ENCODE assay signal across 28 cellular contexts in genomic region chr15:61146643-61147230, GRCh38.
DNase-seq lines count a peak whose midpoint lies in the region; ATAC-seq, FAIRE-seq and TF ChIP-seq lines count a peak whose summit lies in the region.
"Had no signal": no experiment of that assay in that cellular context is flagged by ENCODE, and none has a peak within 500 bp of the region (broad histone marks: within the 10 kb centered on the region; RNA-seq: fewer than 3 reads in every experiment).

No MANE protein-coding gene starts in this region.

- no peaks in the 10 kb centered on the region; the same call in 1 of the 2 replicates for H3K23me2 ChIP-seq in H1 (ENCODE audit: low read depth, low read length)

- H3K27ac Mint-ChIP-seq in stimulated activated naive B cell treated with anti-CD40 and anti-IgM and Interleukin-4, amounts not matched to agents 10 μg/mL and 1 μg/mL and 100 μg/mL, for 72 hours: no peak overlapping the region
- H3K27ac Mint-ChIP-seq: activated CD4-positive, alpha-beta T cell treated with anti-CD3 and anti-CD28 coated beads, Interleukin-2, amount 10 ng/mL, durations not matched to agents 24 days and 14 days; activated naive CD8-positive, alpha-beta T cell treated with anti-CD3 and anti-CD28 coated beads, Interleukin-2, amount 10 ng/mL, durations not matched to agents 7 days and 5 days; CD4-positive, alpha-beta memory T cell; dendritic cell treated with granulocyte-macrophage colony-stimulating factor and Interleukin-4, amounts not matched to agents 40 ng/mL and 50 ng/mL, for 4 days had no signal

- no peak overlapping the region for H2AFZ ChIP-seq in H1 (ENCODE audit: low read length)
- H2AFZ ChIP-seq in neuronal stem cell (ENCODE audit: low read length): peak overlapping the region; percentile 42

- H2BK12ac ChIP-seq in H1 (ENCODE audit: low read depth, low read length) (0 out of 2 replicates have a peak overlapping the region, but pooled peaks have one; percentile 53), neuronal stem cell (ENCODE audit: low read length) (peak overlapping the region; percentile 65)

- no peak for FAIRE-seq in H1 (lab: Jason Lieb, UNC)

- 73% methylated on average over 8 of the region's 9 CpGs; no CpG with 5 or more reads in 1 of the 2 experiments for WGBS in H1 (ENCODE audit: extremely low coverage in 1 of 2, insufficient coverage in 1 of 2, insufficient read length in 1 of 2, insufficient replicate concordance in 2 of 2, low coverage in 1 of 2, low lambda C conversion rate in 2 of 2, missing lambda C conversion rate in 1 of 2), 2 experiments
- no CpG with 5 or more reads among the region's 9 CpGs for WGBS in neuronal stem cell (ENCODE audit: extremely low coverage in 2 of 2, insufficient read length in 2 of 2, insufficient replicate concordance in 1 of 2), 2 donors

- H2BK120ac ChIP-seq in H1 (replicated peaks; ENCODE audit: low read depth, low read length): no peak overlapping the region
- H2BK120ac ChIP-seq in neuronal stem cell (ENCODE audit: low read depth, low read length): no peak overlapping the region

- no peak overlapping the region; the same call in 1 of the 2 replicates for H2BK20ac ChIP-seq in H1 (ENCODE audit: low read length)

- no peak for TF ChIP-seq POLR2A in H1 (IDR thresholded peaks at IDR 0.05; ENCODE audit: control extremely low read depth in 1 of 2, low read depth in 2 of 2, low read length in 2 of 2)

- H4K8ac ChIP-seq in H1 (ENCODE audit: extremely low read depth, insufficient read depth, low read length) (no peak overlapping the region), neuronal stem cell (ENCODE audit: low read depth, low read length) (no peak overlapping the region)

- no peaks in the 10 kb centered on the region for H3K9me3 Mint-ChIP-seq in stimulated activated naive B cell treated with anti-CD40 and anti-IgM and Interleukin-4, amounts not matched to agents 10 μg/mL and 1 μg/mL and 100 μg/mL, for 72 hours
- H3K9me3 Mint-ChIP-seq: activated CD4-positive, alpha-beta T cell treated with anti-CD3 and anti-CD28 coated beads, Interleukin-2, amount 10 ng/mL, durations not matched to agents 24 days and 14 days; activated naive CD8-positive, alpha-beta T cell treated with anti-CD3 and anti-CD28 coated beads, Interleukin-2, amount 10 ng/mL, durations not matched to agents 7 days and 5 days; dendritic cell treated with granulocyte-macrophage colony-stimulating factor and Interleukin-4, amounts not matched to agents 40 ng/mL and 50 ng/mL, for 4 days had no signal

- 0 out of 2 replicates have a peak overlapping the region, but pooled peaks have one; percentile 21 for H2BK5ac ChIP-seq in H1 (ENCODE audit: low read depth, low read length)
- H2BK5ac ChIP-seq in neuronal stem cell (ENCODE audit: low read length): no peak overlapping the region

- H3K27ac ChIP-seq in H1 (ENCODE audit: low read depth, low read length) (no peak overlapping the region), neuronal stem cell (replicated peaks; ENCODE audit: low read length) (no peak overlapping the region)
- H3K27ac ChIP-seq: ascending aorta, gastroesophageal sphincter, left ventricle myocardium inferior, Peyer's patch, WERI-Rb-1 had no signal

- no peak overlapping the region for H3K23ac ChIP-seq in H1 (ENCODE audit: insufficient read length)
- no peak overlapping the region for H3K23ac ChIP-seq in neuronal stem cell (ENCODE audit: low read depth, low read length, poor library complexity)

- no peak overlapping the region for H4K5ac ChIP-seq in H1 (ENCODE audit: insufficient read length, low read depth, low read length)

- CTCF ChIA-PET in H1 (lab: Charles Lee; ENCODE audit: partially characterized antibody): interaction anchor here (0.6 to 1.3 kb wide), 5 partner anchors 9 to 1444 kb away, joined by 3 to 4 read pairs (median 3); no protein-coding TSS in a partner anchor

- H3K4me3 ChIP-seq in H1 (ENCODE audit: extremely low read depth in 1 of 4, insufficient read depth in 2 of 4, low read depth in 3 of 4, low read length in 4 of 4) (no peak overlapping the region), neuronal stem cell (ENCODE audit: low read length in 2 of 2) (no peak overlapping the region)
- H3K4me3 ChIP-seq: ascending aorta, gastroesophageal sphincter, left ventricle myocardium inferior, Peyer's patch had no signal

- H3K4me1 Mint-ChIP-seq in stimulated activated naive B cell treated with anti-CD40 and anti-IgM and Interleukin-4, amounts not matched to agents 10 μg/mL and 1 μg/mL and 100 μg/mL, for 72 hours: no peaks in the 10 kb centered on the region
- H3K4me1 Mint-ChIP-seq: activated CD4-positive, alpha-beta T cell treated with anti-CD3 and anti-CD28 coated beads, Interleukin-2, amount 10 ng/mL, durations not matched to agents 24 days and 14 days had no signal

- H3K56ac ChIP-seq in H1 (replicated peaks; ENCODE audit: insufficient read length, low read depth, low read length): no peak overlapping the region

- POLR2A ChIA-PET in H1 (lab: Charles Lee; ENCODE audit: partially characterized antibody): no interaction called here

- H3K4me1 ChIP-seq in H1 (replicated peaks in 1 of 4; ENCODE audit: control insufficient read depth in 3 of 4, insufficient read depth in 4 of 4, low read length in 3 of 4) (peaks cover 2 to 9% (median 5%) of the 10 kb centered on the region in 4 experiments; a peak in 6 of 7 replicates), neuronal stem cell (ENCODE audit: control insufficient read depth in 2 of 2, insufficient read depth in 1 of 2, low read depth in 1 of 2, low read length in 2 of 2) (peaks cover 0 to 8% of the 10 kb centered on the region in 2 donors)
- H3K4me1 ChIP-seq: ascending aorta, gastroesophageal sphincter, left ventricle myocardium inferior, Peyer's patch had no signal

- H3K79me1 ChIP-seq in H1 (ENCODE audit: low read depth, low read length): no peaks in the 10 kb centered on the region
- no peaks in the 10 kb centered on the region for H3K79me1 ChIP-seq in neuronal stem cell (ENCODE audit: low read depth, low read length)

- H3K9me3 ChIP-seq in H1 (ENCODE audit: insufficient read depth in 2 of 2, low read depth in 1 of 2, low read length in 1 of 2) (no peaks in the 10 kb centered on the region), neuronal stem cell (replicated peaks in 1 of 2; ENCODE audit: control insufficient read depth in 2 of 2, insufficient read depth in 1 of 2, low read depth in 1 of 2, low read length in 2 of 2) (no peaks in the 10 kb centered on the region)
- H3K9me3 ChIP-seq: ascending aorta, gastroesophageal sphincter, left ventricle myocardium inferior, Peyer's patch had no signal

- H3K4me3 Mint-ChIP-seq in stimulated activated naive B cell treated with anti-CD40 and anti-IgM and Interleukin-4, amounts not matched to agents 10 μg/mL and 1 μg/mL and 100 μg/mL, for 72 hours: no peak overlapping the region
- H3K4me3 Mint-ChIP-seq: activated CD4-positive, alpha-beta T cell treated with anti-CD3 and anti-CD28 coated beads, Interleukin-2, amount 10 ng/mL, durations not matched to agents 24 days and 14 days; activated naive CD8-positive, alpha-beta T cell treated with anti-CD3 and anti-CD28 coated beads, Interleukin-2, amount 10 ng/mL, durations not matched to agents 7 days and 5 days; CD4-positive, alpha-beta memory T cell; dendritic cell treated with granulocyte-macrophage colony-stimulating factor and Interleukin-4, amounts not matched to agents 40 ng/mL and 50 ng/mL, for 4 days had no signal

- H3K4ac ChIP-seq in H1 (replicated peaks; ENCODE audit: insufficient read length, low read depth, low read length) (no peak overlapping the region), neuronal stem cell (ENCODE audit: low read length) (no peak overlapping the region)

- H4K91ac ChIP-seq in H1 (replicated peaks; ENCODE audit: insufficient read length, low read length) (peak overlapping the region; percentile 52), neuronal stem cell (ENCODE audit: low read depth, low read length, poor library complexity) (no peak overlapping the region)

- H2BK15ac ChIP-seq in H1 (ENCODE audit: low read length): 0 out of 2 replicates have a peak overlapping the region, but pooled peaks have one; percentile 63
- no peak overlapping the region for H2BK15ac ChIP-seq in neuronal stem cell (ENCODE audit: low read length)

- no peaks in the 10 kb centered on the region for H3K36me3 ChIP-seq in H1 (ENCODE audit: control insufficient read depth in 2 of 4, insufficient read depth in 4 of 4, low read length in 3 of 4)
- H3K36me3 ChIP-seq in neuronal stem cell (replicated peaks in 1 of 2; ENCODE audit: control insufficient read depth in 2 of 2, insufficient read depth in 2 of 2, low read length in 2 of 2): no peaks in the 10 kb centered on the region
- H3K36me3 ChIP-seq: ascending aorta, gastroesophageal sphincter, left ventricle myocardium inferior, Peyer's patch, WERI-Rb-1 had no signal

- TF ChIP-seq CTCF in H1 (IDR thresholded peaks at IDR 0.05; ENCODE audit: control extremely low read depth in 1 of 3, insufficient read depth in 1 of 3, low read depth in 1 of 3, low read length in 3 of 3): no peak

- H2AK5ac ChIP-seq in H1 (ENCODE audit: low read depth, low read length) (0 out of 2 replicates have a peak overlapping the region, but pooled peaks have one; percentile 57), neuronal stem cell (ENCODE audit: low read depth, low read length) (no peak overlapping the region)

- no peaks in the 10 kb centered on the region for H4K20me1 ChIP-seq in H1 (replicated peaks in 1 of 2; ENCODE audit: control insufficient read depth in 1 of 2, insufficient read depth in 2 of 2, low read length in 2 of 2)

- H3K18ac ChIP-seq in H1 (ENCODE audit: extremely low read depth, low read length) (no peak overlapping the region), neuronal stem cell (ENCODE audit: low read length) (peak overlapping the region; percentile 41)

- H3K27me3 ChIP-seq in H1 (replicated peaks in 1 of 4; ENCODE audit: control insufficient read depth in 3 of 4, extremely low read depth in 1 of 4, insufficient read depth in 3 of 4, low read length in 3 of 4): no peaks in the 10 kb centered on the region
- no peaks in the 10 kb centered on the region for H3K27me3 ChIP-seq in neuronal stem cell (ENCODE audit: control insufficient read depth in 3 of 3, insufficient read depth in 3 of 3, low read depth in 1 of 3, low read length in 3 of 3)
- H3K27me3 ChIP-seq: ascending aorta, gastroesophageal sphincter, Peyer's patch had no signal

- H3K4me2 ChIP-seq in H1 (ENCODE audit: insufficient read depth in 1 of 2, low read depth in 2 of 2, low read length in 2 of 2) (no peak overlapping the region), neuronal stem cell (ENCODE audit: insufficient read depth, low read length, poor library complexity, severe bottlenecking) (no peak overlapping the region)

- no peak for ATAC-seq in GM21619 (IDR thresholded peaks at IDR 0.05; ENCODE audit: unreplicated experiment)
- no peak for ATAC-seq in stimulated activated naive B cell treated with anti-CD40 and anti-IgM and Interleukin-4, amounts not matched to agents 10 μg/mL and 1 μg/mL and 100 μg/mL, for 72 hours (replicated peaks)
- ATAC-seq: gastroesophageal sphincter had no signal

- DNase-seq in NCI-H2107 treated with DMSO at 0.1 percent for 48 hours (lab: John Stamatoyannopoulos, UW; ENCODE audit: unreplicated experiment) (peak; percentile 67), NCI-H2107 (lab: John Stamatoyannopoulos, UW) (no peak), NCI-H1694 treated with DMSO at 0.1 percent for 48 hours (lab: John Stamatoyannopoulos, UW) (peak; percentile 71), H1 (ENCODE audit: low read depth in 1 of 2, low spot score in 2 of 2) (no peak), neuronal stem cell (ENCODE audit: low spot score) (no peak), NCI-H1436 treated with DMSO at 0.1 percent for 48 hours (lab: John Stamatoyannopoulos, UW) (no peak)
- DNase-seq in stimulated activated naive B cell treated with anti-CD40 and anti-IgM and Interleukin-4, amounts not matched to agents 10 μg/mL and 1 μg/mL and 100 μg/mL, for 72 hours: no peak
- DNase-seq: activated CD4-positive, alpha-beta T cell treated with anti-CD3 and anti-CD28 coated beads, Interleukin-2, amount 10 ng/mL, durations not matched to agents 24 days and 14 days; activated gamma-delta T cell; activated naive CD8-positive, alpha-beta T cell treated with anti-CD3 and anti-CD28 coated beads, Interleukin-2, amount 10 ng/mL, durations not matched to agents 7 days and 5 days; activated T-cell treated with anti-CD3 and anti-CD28 coated beads, Interleukin-2, amount 50 U/mL, for 1 hour; AML-193; CD4-positive, alpha-beta memory T cell; H7; hypothalamus; islet precursor cell; left ventricle myocardium inferior; NCI-H1436; NCI-H446; occipital lobe; Peyer's patch; SIG-M5; stimulated activated naive CD4-positive, alpha-beta T cell treated with Interleukin-2 at 50 U/mL for 16 hours; WERI-Rb-1 had no signal

- H3K9ac ChIP-seq in H1 (replicated peaks in 1 of 4; ENCODE audit: extremely low read depth in 1 of 4, low read depth in 3 of 4, low read length in 3 of 4): no peak overlapping the region
- H3K9ac ChIP-seq in neuronal stem cell (ENCODE audit: low read depth, low read length, poor library complexity): no peak overlapping the region

- H3K14ac ChIP-seq in H1 (ENCODE audit: insufficient read length) (no peak overlapping the region), neuronal stem cell (ENCODE audit: low read length) (no peak overlapping the region)

- H3K36me3 Mint-ChIP-seq in stimulated activated naive B cell treated with anti-CD40 and anti-IgM and Interleukin-4, amounts not matched to agents 10 μg/mL and 1 μg/mL and 100 μg/mL, for 72 hours: no peaks in the 10 kb centered on the region
- H3K36me3 Mint-ChIP-seq: activated naive CD8-positive, alpha-beta T cell treated with anti-CD3 and anti-CD28 coated beads, Interleukin-2, amount 10 ng/mL, durations not matched to agents 7 days and 5 days; CD4-positive, alpha-beta memory T cell had no signal

- peaks cover 5% of the 10 kb centered on the region in 2 donors for H3K27me3 Mint-ChIP-seq in stimulated activated naive B cell treated with anti-CD40 and anti-IgM and Interleukin-4, amounts not matched to agents 10 μg/mL and 1 μg/mL and 100 μg/mL, for 72 hours
- H3K27me3 Mint-ChIP-seq: dendritic cell treated with granulocyte-macrophage colony-stimulating factor and Interleukin-4, amounts not matched to agents 40 ng/mL and 50 ng/mL, for 4 days had no signal

- no peak for TF ChIP-seq RAD21 in H1 (IDR thresholded peaks at IDR 0.05 in 1 of 2, conservative IDR thresholded peaks at IDR 0.05 in 1 of 2; ENCODE audit: low read depth in 2 of 2, low read length in 2 of 2)

- TF ChIP-seq EP300 in H1 (IDR thresholded peaks at IDR 0.05; ENCODE audit: borderline replicate concordance in 1 of 2, low read depth in 2 of 2, low read length in 2 of 2): no peak

- H3K79me2 ChIP-seq in H1 (ENCODE audit: control insufficient read depth in 1 of 2, insufficient read depth in 2 of 2, low read length in 2 of 2): no peaks in the 10 kb centered on the region

Comparison
In these comparisons a context has a peak if more than half of its experiments do, and no peak if none do; other contexts are left out.
1. DNase-seq: peak in NCI-H2107 treated with DMSO at 0.1 percent for 48 hours (single experiment) and NCI-H1694 treated with DMSO at 0.1 percent for 48 hours (single experiment); none in NCI-H2107 (single experiment), H1 (0 of 2), neuronal stem cell (single experiment), stimulated activated naive B cell treated with anti-CD40 and anti-IgM and Interleukin-4, amounts not matched to agents 10 μg/mL and 1 μg/mL and 100 μg/mL, for 72 hours (single experiment) and NCI-H1436 treated with DMSO at 0.1 percent for 48 hours (single experiment).